In genomic region chr19:18152444-18152816, GRCh38 we compare ENCODE assay signal across 8 cellular contexts. TPM values are rescaled to one million over a fixed set of nuclear protein-coding genes. Genes with fewer than 3 reads are reported as not detected.
DNase-seq lines count a peak whose midpoint lies in the region; ATAC-seq and TF ChIP-seq lines count a peak whose summit lies in the region.

No MANE protein-coding gene starts in this region.

- no peak for TF ChIP-seq RAD21 in HCT116 (IDR thresholded peaks at IDR 0.05; ENCODE audit: low read depth)

- no peaks in the 10 kb centered on the region for H3K9me2 ChIP-seq in HCT116 (ENCODE audit: insufficient read depth)
- H3K9me2 ChIP-seq in MM.1S (replicated peaks; ENCODE audit: insufficient read depth, low read length), result no peaks in the 10 kb centered on the region

- H2BK12ac ChIP-seq in neuronal stem cell (ENCODE audit: low read length), result no peak overlapping the region

- POLR2A ChIA-PET in HCT116 (lab: Charles Lee), result interaction anchor here (0.7 to 1.6 kb wide), 2 partner anchors 39 to 129 kb away, joined by 3 to 4 read pairs; partner anchors contain the start of gene JUND

- H3K9ac ChIP-seq in HCT116 (ENCODE audit: low read length) (peak overlapping the region; percentile 98), MM.1S (ENCODE audit: low read length) (peak overlapping the region; percentile 74), neuronal stem cell (ENCODE audit: low read depth, low read length, poor library complexity) (peak overlapping the region; percentile 93)

- TF ChIP-seq CTCF in HCT116 (IDR thresholded peaks at IDR 0.05 in 2 of 3, conservative IDR thresholded peaks at IDR 0.05 in 1 of 3; ENCODE audit: borderline replicate concordance in 1 of 3, insufficient read depth in 1 of 3, low read depth in 2 of 3, low read length in 2 of 3) (peak in 2 of 3 experiments; percentile 57 to 61; a peak in 5 of 6 replicates), MM.1S (IDR thresholded peaks at IDR 0.05; ENCODE audit: low read length) (peak; percentile 79), gastroesophageal sphincter (IDR thresholded peaks at IDR 0.05) (peak in 3 of 4 experiments; percentile 64 to 77 (median 69))

- H4K91ac ChIP-seq in neuronal stem cell (ENCODE audit: low read depth, low read length, poor library complexity), result no peak overlapping the region

- intact Hi-C loops in HCT116 (cut with micrococcal nuclease), result loop anchor here (1.0 to 10.0 kb wide), 2 partner anchors 35 to 148 kb away; partner anchors contain the start of gene ARRDC2

- DNase-seq in GM04504 (ENCODE audit: low read depth), result peak; percentile 93
- DNase-seq in HCT116 (ENCODE audit: low read depth, low spot score), result peak; percentile 96
- DNase-seq in MM.1S, result peak; percentile 98
- DNase-seq in SIG-M5 treated with dmso at 0.1 percent for 504 hours (lab: John Stamatoyannopoulos, UW; ENCODE audit: unreplicated experiment), result peak; percentile 99
- DNase-seq in activated naive CD4-positive, alpha-beta T cell treated with Interleukin-2 at 50 U/mL for 16 hours, result peak; percentile 96
- DNase-seq in neuronal stem cell (ENCODE audit: low spot score), result peak; percentile 99
- DNase-seq in substantia nigra (lab: John Stamatoyannopoulos, UW), result peak; percentile 76 to 97 (median 92)

- H3K9me3 ChIP-seq in HCT116 (ENCODE audit: control insufficient read depth in 1 of 2, insufficient read depth in 1 of 2, low read depth in 1 of 2, low read length in 2 of 2) (no peaks in the 10 kb centered on the region), MM.1S (replicated peaks; ENCODE audit: insufficient read depth, low read length) (no peaks in the 10 kb centered on the region), gastroesophageal sphincter (no peaks in the 10 kb centered on the region), neuronal stem cell (replicated peaks in 1 of 2; ENCODE audit: control insufficient read depth in 2 of 2, insufficient read depth in 1 of 2, low read depth in 1 of 2, low read length in 2 of 2) (no peaks in the 10 kb centered on the region)

- H3K18ac ChIP-seq in neuronal stem cell (ENCODE audit: low read length), result peak overlapping the region; percentile 97

- peaks cover 35% of the 10 kb centered on the region for H3K79me2 ChIP-seq in HCT116 (ENCODE audit: insufficient read depth, low read length)
- peaks cover 14% of the 10 kb centered on the region; the same call in 1 of the 2 replicates for H3K79me2 ChIP-seq in MM.1S (ENCODE audit: low read length)

- no peak overlapping the region for H3K4ac ChIP-seq in neuronal stem cell (ENCODE audit: low read length)

- WGBS in gastroesophageal sphincter (ENCODE audit: low coverage in 1 of 2), 2 donors, result 0 to 1% methylated on average over 12 to 16 of the region's 21 CpGs
- WGBS in neuronal stem cell (ENCODE audit: extremely low coverage in 2 of 2, insufficient read length in 2 of 2, insufficient replicate concordance in 1 of 2), 2 donors, result no CpG with 5 or more reads among the region's 21 CpGs

- H2BK5ac ChIP-seq in neuronal stem cell (ENCODE audit: low read length), result peak overlapping the region; percentile 90

- peaks cover 12% of the 10 kb centered on the region for H3F3A ChIP-seq in MM.1S (ENCODE audit: insufficient read depth, low read length)

- ATAC-seq in HCT116, result peak; percentile 65
- peak; percentile 81 for ATAC-seq in gastroesophageal sphincter

- H3K4me3 ChIP-seq in HCT116 (replicated peaks in 1 of 2; ENCODE audit: low read depth in 1 of 2, low read length in 2 of 2) (peak overlapping the region; percentile 49 to 83), MM.1S (ENCODE audit: low read length) (peak overlapping the region; percentile 64), gastroesophageal sphincter (peak overlapping the region; percentile 79 to 92), neuronal stem cell (ENCODE audit: low read length in 2 of 2) (peak overlapping the region; percentile 74 to 96)

- peak overlapping the region; percentile 85 for H3K27ac ChIP-seq in HCT116 (ENCODE audit: low read depth, low read length)
- H3K27ac ChIP-seq in MM.1S (ENCODE audit: low read length), result peak overlapping the region; percentile 88
- peak overlapping the region; percentile 82 to 97 (median 90) for H3K27ac ChIP-seq in gastroesophageal sphincter
- H3K27ac ChIP-seq in neuronal stem cell (replicated peaks; ENCODE audit: low read length), result peak overlapping the region; percentile 100
- H3K27ac ChIP-seq in substantia nigra (ENCODE audit: low read depth, low read length, poor library complexity, severe bottlenecking), result peak overlapping the region; percentile 94

- no peak overlapping the region for H4K8ac ChIP-seq in neuronal stem cell (ENCODE audit: low read depth, low read length)

- no peak for TF ChIP-seq EP300 in gastroesophageal sphincter (IDR thresholded peaks at IDR 0.05)

- H3K4me1 ChIP-seq in HCT116 (ENCODE audit: control insufficient read depth in 1 of 2, insufficient read depth in 2 of 2, low read length in 2 of 2) (peaks cover 32 to 44% of the 10 kb centered on the region in 2 experiments), MM.1S (ENCODE audit: low read length) (0 out of 2 replicates have a peak, but pooled peaks cover 6% of the 10 kb centered on the region), gastroesophageal sphincter (peaks cover 0 to 53% (median 26%) of the 10 kb centered on the region in 3 donors), neuronal stem cell (ENCODE audit: control insufficient read depth in 2 of 2, insufficient read depth in 1 of 2, low read depth in 1 of 2, low read length in 2 of 2) (peaks cover 9 to 13% of the 10 kb centered on the region in 2 donors)

- BruUV-seq in HCT116 (replicated peaks; lab: Mats Ljungman, UMichigan), result TSS peak; percentile 91

- H2BK120ac ChIP-seq in neuronal stem cell (ENCODE audit: low read depth, low read length), result no peak overlapping the region

- H3K27me3 ChIP-seq in HCT116 (ENCODE audit: insufficient read depth, low read length), result no peaks in the 10 kb centered on the region
- no peaks in the 10 kb centered on the region for H3K27me3 ChIP-seq in MM.1S (replicated peaks; ENCODE audit: insufficient read depth, low read length)
- H3K27me3 ChIP-seq in gastroesophageal sphincter, result no peaks in the 10 kb centered on the region
- no peaks in the 10 kb centered on the region for H3K27me3 ChIP-seq in neuronal stem cell (ENCODE audit: control insufficient read depth in 3 of 3, insufficient read depth in 3 of 3, low read depth in 1 of 3, low read length in 3 of 3)

- H3K36me3 ChIP-seq in HCT116 (ENCODE audit: control insufficient read depth in 1 of 2, insufficient read depth in 2 of 2, low read length in 2 of 2), result peaks cover 0 to 11% of the 10 kb centered on the region in 2 experiments; a peak in 2 of 4 replicates
- H3K36me3 ChIP-seq in MM.1S (replicated peaks; ENCODE audit: insufficient read depth, low read length), result no peaks in the 10 kb centered on the region
- peaks cover 0 to 14% of the 10 kb centered on the region in 2 donors for H3K36me3 ChIP-seq in gastroesophageal sphincter
- peaks cover 18 to 26% of the 10 kb centered on the region in 2 donors for H3K36me3 ChIP-seq in neuronal stem cell (replicated peaks in 1 of 2; ENCODE audit: control insufficient read depth in 2 of 2, insufficient read depth in 2 of 2, low read length in 2 of 2)

- H3K14ac ChIP-seq in neuronal stem cell (ENCODE audit: low read length), result no peak overlapping the region

- no peak overlapping the region for H3K23ac ChIP-seq in neuronal stem cell (ENCODE audit: low read depth, low read length, poor library complexity)

- H4K20me1 ChIP-seq in HCT116 (ENCODE audit: insufficient read depth) (no peaks in the 10 kb centered on the region), MM.1S (ENCODE audit: insufficient read depth, low read length) (no peaks in the 10 kb centered on the region)

- H3K79me1 ChIP-seq in neuronal stem cell (ENCODE audit: low read depth, low read length), result peaks cover 10% of the 10 kb centered on the region

- RAD21 ChIA-PET in HCT116 (lab: Charles Lee; ENCODE audit: low non-redundant PET in 1 of 2, low total read pairs in 2 of 2, uncharacterized antibody in 2 of 2, unreplicated experiment in 2 of 2), result no interaction called here

- CTCF ChIA-PET in HCT116 (lab: Charles Lee), result interaction anchor here (0.7 to 1.5 kb wide), 7 partner anchors 16 to 261 kb away, joined by 3 to 11 read pairs (median 3); partner anchors contain the start of gene MPV17L2

- H3K4me2 ChIP-seq in HCT116 (ENCODE audit: low read length) (peak overlapping the region; percentile 99), MM.1S (ENCODE audit: low read depth, low read length) (peak overlapping the region; percentile 83), neuronal stem cell (ENCODE audit: insufficient read depth, low read length, poor library complexity, severe bottlenecking) (peak overlapping the region; percentile 91)

- H2BK15ac ChIP-seq in neuronal stem cell (ENCODE audit: low read length), result no peak overlapping the region

- no peak overlapping the region for H2AK5ac ChIP-seq in neuronal stem cell (ENCODE audit: low read depth, low read length)

- H2AFZ ChIP-seq in HCT116 (ENCODE audit: low read depth, low read length, poor library complexity, severe bottlenecking), result no peak overlapping the region
- H2AFZ ChIP-seq in MM.1S (ENCODE audit: low read length), result peak overlapping the region; percentile 84
- H2AFZ ChIP-seq in neuronal stem cell (ENCODE audit: low read length), result peak overlapping the region; percentile 93

- TF ChIP-seq POLR2A in HCT116 (IDR thresholded peaks at IDR 0.05; ENCODE audit: borderline replicate concordance, extremely low read depth, insufficient read depth, insufficient read length) (no peak), gastroesophageal sphincter (IDR thresholded peaks at IDR 0.05) (no peak)

RNA-seq across cellular contexts. Expression of gene PIK3R2, which starts 0.5 kb away (rescaled TPM):
- total RNA-seq in HCT116 (2021; ENCODE audit: unreplicated experiment) (53.4 TPM), gastroesophageal sphincter (10 to 100 TPM in 3 of 4 donors, 1 to 10 TPM in 1; 5.3 to 30.1 (median 22.7) TPM)
- polyA plus RNA-seq in HCT116 (2012), result 21.2 and 32.2 TPM in 2 replicates
- polyA plus RNA-seq in neuronal stem cell (2013, experiment 1 of 2), result 52.3 TPM
- polyA plus RNA-seq in neuronal stem cell (2013, experiment 2 of 2), result 51.8 TPM

RNA-seq across cellular contexts. Expression of gene IFI30, which starts 21.2 kb away (rescaled TPM):
- total RNA-seq in HCT116 (2021; ENCODE audit: unreplicated experiment) (64.6 TPM), gastroesophageal sphincter (10 to 100 TPM in 3 of 4 donors, 1 to 10 TPM in 1; 4.4 to 79.6 (median 40.8) TPM)
- polyA plus RNA-seq in HCT116 (2012), result 62.9 and 82.1 TPM in 2 replicates
- polyA plus RNA-seq in neuronal stem cell (2013, experiment 1 of 2), result 0.79 TPM
- 0.73 TPM for polyA plus RNA-seq in neuronal stem cell (2013, experiment 2 of 2)

RNA-seq across cellular contexts. Expression of gene MPV17L2, which starts 40.6 kb away (rescaled TPM):
- total RNA-seq in HCT116 (2021; ENCODE audit: unreplicated experiment) (18.7 TPM), gastroesophageal sphincter (10 to 100 TPM; 13.8 to 30.7 (median 22.4) TPM)
- polyA plus RNA-seq in HCT116 (2012), result 19.2 and 19.3 TPM in 2 replicates
- polyA plus RNA-seq in neuronal stem cell (2013, experiment 1 of 2), result 21.4 TPM
- 20.5 TPM for polyA plus RNA-seq in neuronal stem cell (2013, experiment 2 of 2)

RNA-seq across cellular contexts. Expression of gene RAB3A, which starts 51.4 kb away (rescaled TPM):
- total RNA-seq in HCT116 (2021; ENCODE audit: unreplicated experiment) (10.6 TPM), gastroesophageal sphincter (1 to 10 TPM in 3 of 4 donors, under 1 TPM in 1; 0.92 to 3.8 (median 1.6) TPM)
- polyA plus RNA-seq in HCT116 (2012), result 18.2 and 22.6 TPM in 2 replicates
- 3.4 TPM for polyA plus RNA-seq in neuronal stem cell (2013, experiment 1 of 2)
- 4.3 TPM for polyA plus RNA-seq in neuronal stem cell (2013, experiment 2 of 2)

RNA-seq across cellular contexts. Expression of gene MAST3, which starts 54.9 kb away (rescaled TPM):
- total RNA-seq in HCT116 (2021; ENCODE audit: unreplicated experiment) (14.2 TPM), gastroesophageal sphincter (1 to 10 TPM; 3.3 to 8.8 (median 4.8) TPM)
- 7.0 and 7.2 TPM in 2 replicates for polyA plus RNA-seq in HCT116 (2012)
- 3.8 TPM for polyA plus RNA-seq in neuronal stem cell (2013, experiment 1 of 2)
- polyA plus RNA-seq in neuronal stem cell (2013, experiment 2 of 2), result 4.1 TPM

Comparison
In these comparisons a context has a peak if more than half of its experiments do, and no peak if none do; other contexts are left out.
1. Peak in every context shown above with its lines: DNase-seq, ATAC-seq, H3K4me3 ChIP-seq and H3K27ac ChIP-seq.